ENCODE assay signal across 11 cellular contexts in genomic region chr20:3924304-3925112, GRCh38. TPM values are rescaled to one million over a fixed set of nuclear protein-coding genes. Genes with fewer than 3 reads are reported as not detected.
A peak's percentile ranks its signal among the peaks of the same experiment; 100 is the strongest.
DNase-seq lines count a peak whose midpoint lies in the region; ATAC-seq lines count a peak whose summit lies in the region.
"Had no signal": no experiment of that assay in that cellular context is flagged by ENCODE, and none has a peak within 500 bp of the region (broad histone marks: within the 10 kb centered on the region; RNA-seq: fewer than 3 reads in every experiment).

No MANE protein-coding gene starts in this region.

- no peak for DNase-seq in activated T-cell treated with anti-CD3 and anti-CD28 coated beads, Interleukin-2, amount 50 U/mL, for 24 hours
- DNase-seq in activated T-cell treated with anti-CD3 and anti-CD28 coated beads for 4 hours (no peak), immature natural killer cell (no peak), retina (no peak), NCI-H748 (lab: John Stamatoyannopoulos, UW; ENCODE audit: unreplicated experiment) (no peak), DMS53 treated with DMSO at 0.1 percent for 48 hours (lab: John Stamatoyannopoulos, UW; ENCODE audit: unreplicated experiment) (no peak)
- DNase-seq in stimulated activated naive CD8-positive, alpha-beta T cell treated with anti-CD3 and anti-CD28 coated beads, Interleukin-15, amount 100 ng/mL, for 72 hours: no peak
- DNase-seq: dermis blood vessel endothelial cell; NK-92 treated with Interleukin-12 subunit alpha and Interleukin-12 subunit beta, amount 100 ng/mL, for 24 hours had no signal

- H3K4me1 Mint-ChIP-seq in activated T-cell treated with anti-CD3 and anti-CD28 coated beads, Interleukin-2, amount 50 U/mL, for 24 hours (ENCODE audit: low read depth): peaks cover 46% of the 10 kb centered on the region
- peaks cover 39% of the 10 kb centered on the region for H3K4me1 Mint-ChIP-seq in activated T-helper 17 cell treated with anti-CD3 and anti-CD28 coated beads, Interleukin-2, amount 50 U/mL, for 72 hours
- H3K4me1 Mint-ChIP-seq in immature natural killer cell: peaks cover 60 to 72% of the 10 kb centered on the region in 2 donors
- H3K4me1 Mint-ChIP-seq in stimulated activated naive CD8-positive, alpha-beta T cell treated with anti-CD3 and anti-CD28 coated beads, Interleukin-15, amount 100 ng/mL, for 72 hours: peaks cover 61% of the 10 kb centered on the region

- no peaks in the 10 kb centered on the region for H3K9me3 Mint-ChIP-seq in activated T-cell treated with anti-CD3 and anti-CD28 coated beads, Interleukin-2, amount 50 U/mL, for 24 hours
- H3K9me3 Mint-ChIP-seq in activated T-helper 17 cell treated with anti-CD3 and anti-CD28 coated beads, Interleukin-2, amount 50 U/mL, for 72 hours: no peaks in the 10 kb centered on the region
- no peaks in the 10 kb centered on the region for H3K9me3 Mint-ChIP-seq in immature natural killer cell
- no peaks in the 10 kb centered on the region for H3K9me3 Mint-ChIP-seq in stimulated activated naive CD8-positive, alpha-beta T cell treated with anti-CD3 and anti-CD28 coated beads, Interleukin-15, amount 100 ng/mL, for 72 hours
- H3K9me3 Mint-ChIP-seq: IgD-negative memory B cell had no signal

- H3K27me3 Mint-ChIP-seq in activated T-cell treated with anti-CD3 and anti-CD28 coated beads, Interleukin-2, amount 50 U/mL, for 24 hours: no peaks in the 10 kb centered on the region
- H3K27me3 Mint-ChIP-seq in activated T-helper 17 cell treated with anti-CD3 and anti-CD28 coated beads, Interleukin-2, amount 50 U/mL, for 72 hours: no peaks in the 10 kb centered on the region
- H3K27me3 Mint-ChIP-seq in immature natural killer cell (ENCODE audit: low read depth in 3 of 3): peaks cover 8 to 13% (median 10%) of the 10 kb centered on the region in 3 donors
- no peaks in the 10 kb centered on the region for H3K27me3 Mint-ChIP-seq in stimulated activated naive CD8-positive, alpha-beta T cell treated with anti-CD3 and anti-CD28 coated beads, Interleukin-15, amount 100 ng/mL, for 72 hours
- H3K27me3 Mint-ChIP-seq: IgD-negative memory B cell had no signal

- peaks cover 79% of the 10 kb centered on the region for H3K36me3 Mint-ChIP-seq in activated T-cell treated with anti-CD3 and anti-CD28 coated beads, Interleukin-2, amount 50 U/mL, for 24 hours (ENCODE audit: low read depth)
- H3K36me3 Mint-ChIP-seq in activated T-helper 17 cell treated with anti-CD3 and anti-CD28 coated beads, Interleukin-2, amount 50 U/mL, for 72 hours (ENCODE audit: low read depth): peaks cover 96% of the 10 kb centered on the region
- peaks cover 4 to 20% (median 10%) of the 10 kb centered on the region in 3 donors for H3K36me3 Mint-ChIP-seq in immature natural killer cell
- H3K36me3 Mint-ChIP-seq: IgD-negative memory B cell had no signal

- no peak overlapping the region for H3K4me3 Mint-ChIP-seq in activated T-cell treated with anti-CD3 and anti-CD28 coated beads, Interleukin-2, amount 50 U/mL, for 24 hours
- H3K4me3 Mint-ChIP-seq in activated T-helper 17 cell treated with anti-CD3 and anti-CD28 coated beads, Interleukin-2, amount 50 U/mL, for 72 hours: no peak overlapping the region
- H3K4me3 Mint-ChIP-seq in immature natural killer cell: peak overlapping the region in 1 of 5 donors; percentile 28
- H3K4me3 Mint-ChIP-seq in stimulated activated naive CD8-positive, alpha-beta T cell treated with anti-CD3 and anti-CD28 coated beads, Interleukin-15, amount 100 ng/mL, for 72 hours: no peak overlapping the region
- H3K4me3 Mint-ChIP-seq: IgD-negative memory B cell had no signal

- ATAC-seq in activated T-helper 17 cell treated with anti-CD3 and anti-CD28 coated beads, Interleukin-2, amount 50 U/mL, for 72 hours (replicated peaks): no peak
- ATAC-seq in stimulated activated naive CD8-positive, alpha-beta T cell treated with anti-CD3 and anti-CD28 coated beads, Interleukin-15, amount 100 ng/mL, for 72 hours: no peak

- peak overlapping the region; percentile 62 for H3K27ac Mint-ChIP-seq in activated T-cell treated with anti-CD3 and anti-CD28 coated beads, Interleukin-2, amount 50 U/mL, for 24 hours
- H3K27ac Mint-ChIP-seq in activated T-helper 17 cell treated with anti-CD3 and anti-CD28 coated beads, Interleukin-2, amount 50 U/mL, for 72 hours: peak overlapping the region; percentile 81
- peak overlapping the region in 5 of 6 donors; percentile 49 to 84 (median 58) for H3K27ac Mint-ChIP-seq in immature natural killer cell
- peak overlapping the region; percentile 68 to 87 for H3K27ac Mint-ChIP-seq in stimulated activated naive CD8-positive, alpha-beta T cell treated with anti-CD3 and anti-CD28 coated beads, Interleukin-15, amount 100 ng/mL, for 72 hours

RNA-seq across cellular contexts. Expression of gene PANK2, which starts 35.3 kb away (rescaled TPM):
- 10 to 100 TPM; 61.1 to 64.3 TPM for total RNA-seq in activated T-helper 17 cell treated with anti-CD3 and anti-CD28 coated beads, Interleukin-2, amount 50 U/mL, for 72 hours
- 10 to 100 TPM; 42.1 to 53.0 (median 44.3) TPM for polyA plus RNA-seq in immature natural killer cell
